ENCODE assay signal across 16 cellular contexts in the genomic region with DNA sequence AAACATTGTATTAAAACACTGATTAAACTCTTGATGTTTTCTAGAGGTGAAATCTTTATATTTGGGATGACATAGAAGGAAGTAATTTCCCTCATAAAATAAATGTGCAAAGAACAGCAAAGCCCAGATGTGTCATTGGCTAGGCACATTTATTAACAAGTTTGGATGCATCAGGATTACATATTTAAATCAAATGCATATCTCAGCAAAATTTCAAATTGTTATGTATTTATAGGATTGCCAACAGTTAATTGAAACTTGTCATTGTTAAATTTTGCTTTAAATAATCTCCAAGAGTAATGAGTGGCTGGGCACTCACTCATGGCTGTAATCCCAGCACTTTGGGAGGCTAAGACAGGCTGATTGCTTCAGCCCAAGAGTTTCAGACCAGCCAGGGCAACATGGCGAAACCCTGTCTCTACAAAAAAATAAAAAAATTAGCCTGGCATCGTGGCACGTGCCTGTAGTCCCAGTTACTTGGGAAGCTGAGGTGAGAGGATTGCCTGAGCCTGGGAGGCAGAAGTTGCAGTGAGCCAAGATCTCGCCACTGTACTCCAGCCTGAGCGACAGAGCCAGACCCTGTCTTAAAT. TPM values are rescaled to one million over a fixed set of nuclear protein-coding genes. Genes with fewer than 3 reads are reported as not detected.
DNase-seq lines count a peak whose midpoint lies in the region; ATAC-seq and TF ChIP-seq lines count a peak whose summit lies in the region.
"Had no signal": no experiment of that assay in that cellular context is flagged by ENCODE, and none has a peak within 500 bp of the region (broad histone marks: within the 10 kb centered on the region; RNA-seq: fewer than 3 reads in every experiment).

No MANE protein-coding gene starts in this region.

- H3K4me2 ChIP-seq in BLaER1 (0 out of 2 replicates have a peak overlapping the region, but pooled peaks have one; percentile 3), neural progenitor cell (no peak overlapping the region)

- no peak for DNase-seq in activated T-cell treated with anti-CD3 and anti-CD28 coated beads, Interleukin-2, amount 50 U/mL, for 72 hours
- DNase-seq in activated T-cell treated with anti-CD3 and anti-CD28 coated beads for 4 hours (no peak), SK-N-MC (ENCODE audit: low read depth, low spot score) (no peak), left lung (no peak), neural progenitor cell (ENCODE audit: low spot score) (no peak), NK-92 (lab: John Stamatoyannopoulos, UW; ENCODE audit: unreplicated experiment) (no peak)
- DNase-seq: 8988T, KG1, NCI-H1105, NCI-H1694 treated with DMSO at 0.1 percent for 48 hours, NCI-H446 treated with DMSO at 0.1 percent for 48 hours, NCI-H82 had no signal

- H3K27ac ChIP-seq in BLaER1 (no peak overlapping the region), SK-N-MC (peak overlapping the region; percentile 82; the same call in 1 of the 2 replicates), left lung (no peak overlapping the region), neural progenitor cell (no peak overlapping the region)
- H3K27ac ChIP-seq: C4-2B had no signal

- no peaks in the 10 kb centered on the region for H3K27me3 ChIP-seq in BLaER1
- no peaks in the 10 kb centered on the region for H3K27me3 ChIP-seq in left lung
- no peaks in the 10 kb centered on the region for H3K27me3 ChIP-seq in neural progenitor cell

- TF ChIP-seq CTCF in left lung (IDR thresholded peaks at IDR 0.05) (no peak), neural progenitor cell (IDR thresholded peaks at IDR 0.05) (no peak)

- no peaks in the 10 kb centered on the region for H3K9me3 Mint-ChIP-seq in activated T-cell treated with anti-CD3 and anti-CD28 coated beads, Interleukin-2, amount 50 U/mL, for 72 hours
- no peaks in the 10 kb centered on the region for H3K9me3 Mint-ChIP-seq in neural progenitor cell

- peaks cover 41% of the 10 kb centered on the region for H3K4me1 Mint-ChIP-seq in activated T-cell treated with anti-CD3 and anti-CD28 coated beads, Interleukin-2, amount 50 U/mL, for 72 hours (ENCODE audit: low read depth)
- no peaks in the 10 kb centered on the region for H3K4me1 Mint-ChIP-seq in neural progenitor cell

- no peak overlapping the region for H3K4me3 Mint-ChIP-seq in activated T-cell treated with anti-CD3 and anti-CD28 coated beads, Interleukin-2, amount 50 U/mL, for 72 hours
- no peak overlapping the region for H3K4me3 Mint-ChIP-seq in neural progenitor cell

- H3F3A ChIP-seq in neural progenitor cell (ENCODE audit: low read depth): no peaks in the 10 kb centered on the region

- H3K79me2 ChIP-seq in neural progenitor cell (ENCODE audit: low read depth): peaks cover 100% of the 10 kb centered on the region

- H2AFZ ChIP-seq in neural progenitor cell (replicated peaks): no peak overlapping the region

- H3K9ac ChIP-seq in BLaER1: no peak overlapping the region
- H3K9ac ChIP-seq in SK-N-MC (ENCODE audit: insufficient read length): no peak overlapping the region
- no peak overlapping the region for H3K9ac ChIP-seq in neural progenitor cell

- peak overlapping the region; percentile 57 for H3K27ac Mint-ChIP-seq in activated T-cell treated with anti-CD3 and anti-CD28 coated beads, Interleukin-2, amount 50 U/mL, for 72 hours
- no peak overlapping the region for H3K27ac Mint-ChIP-seq in neural progenitor cell

- peaks cover 1 to 14% of the 10 kb centered on the region in 2 donors for H3K36me3 Mint-ChIP-seq in activated T-cell treated with anti-CD3 and anti-CD28 coated beads, Interleukin-2, amount 50 U/mL, for 72 hours (ENCODE audit: insufficient read depth in 2 of 2)
- H3K36me3 Mint-ChIP-seq in neural progenitor cell: peaks cover 20% of the 10 kb centered on the region

- H3K4me1 ChIP-seq in BLaER1 (peaks cover 49% of the 10 kb centered on the region), left lung (peaks cover 10 to 18% of the 10 kb centered on the region in 2 donors), neural progenitor cell (no peaks in the 10 kb centered on the region)

- no peak for ATAC-seq in activated T-cell treated with anti-CD3 and anti-CD28 coated beads, Interleukin-2, amount 50 U/mL, for 72 hours (replicated peaks in 1 of 2)
- ATAC-seq in left lung (peak; percentile 30), HG03025 (IDR thresholded peaks at IDR 0.05; ENCODE audit: low FRiP score, unreplicated experiment) (no peak)
- ATAC-seq: HCT116 had no signal

- H4K20me1 ChIP-seq in BLaER1: peaks cover 100% of the 10 kb centered on the region
- peaks cover 91% of the 10 kb centered on the region for H4K20me1 ChIP-seq in neural progenitor cell (ENCODE audit: low read depth)

- H3K36me3 ChIP-seq in BLaER1 (peaks cover 72% of the 10 kb centered on the region), SK-N-MC (ENCODE audit: insufficient read depth, low read length) (peaks cover 27% of the 10 kb centered on the region), left lung (no peaks in the 10 kb centered on the region), neural progenitor cell (no peaks in the 10 kb centered on the region)

- H3K4me3 ChIP-seq in BLaER1 (no peak overlapping the region), SK-N-MC (no peak overlapping the region; the same call in 1 of the 2 replicates), left lung (no peak overlapping the region), neural progenitor cell (no peak overlapping the region)

- no peaks in the 10 kb centered on the region for H3K27me3 Mint-ChIP-seq in activated T-cell treated with anti-CD3 and anti-CD28 coated beads, Interleukin-2, amount 50 U/mL, for 72 hours (ENCODE audit: low read depth)
- no peaks in the 10 kb centered on the region for H3K27me3 Mint-ChIP-seq in neural progenitor cell (ENCODE audit: insufficient read depth, low read depth)

- intact Hi-C loops in left lung (cut with DNase I): no loop called here

- H3K9me3 ChIP-seq in BLaER1 (0 out of 2 replicates have a peak, but pooled peaks cover 3% of the 10 kb centered on the region), SK-N-MC (ENCODE audit: low read depth, low read length) (no peaks in the 10 kb centered on the region), left lung (no peaks in the 10 kb centered on the region), neural progenitor cell (ENCODE audit: low read depth) (no peaks in the 10 kb centered on the region)

RNA-seq across cellular contexts. Expression of gene ARIH1, which starts 28.2 kb away (rescaled TPM):
- 100 to 1,000 TPM; 206 to 227 TPM for total RNA-seq in activated T-cell treated with anti-CD3 and anti-CD28 coated beads, Interleukin-2, amount 50 U/mL, for 72 hours
- total RNA-seq in left lung: 100 to 1,000 TPM; 136 to 163 TPM
- 53.5 and 68.0 TPM in 2 replicates for total RNA-seq in neural progenitor cell (ENCODE audit: low replicate concordance)
